In genomic region chr1:206694551-206695124, GRCh38 we compare ENCODE assay signal across 12 cellular contexts. TPM values are rescaled to one million over a fixed set of nuclear protein-coding genes. Genes with fewer than 3 reads are reported as not detected.
DNase-seq lines count a peak whose midpoint lies in the region; ATAC-seq and TF ChIP-seq lines count a peak whose summit lies in the region.
"Had no signal": no experiment of that assay in that cellular context is flagged by ENCODE, and none has a peak within 500 bp of the region (broad histone marks: within the 10 kb centered on the region; RNA-seq: fewer than 3 reads in every experiment).

No MANE protein-coding gene starts in this region.

- no peak overlapping the region for H3K9ac ChIP-seq in H9 (ENCODE audit: extremely low read depth, insufficient read length, low read length)

- no peak overlapping the region for H3K23ac ChIP-seq in H9 (ENCODE audit: insufficient read length, low read depth, low read length)

- H3K36me3 Mint-ChIP-seq in H9 (ENCODE audit: insufficient read depth in 1 of 3, low read depth in 3 of 3) (peaks cover 7 to 16% (median 14%) of the 10 kb centered on the region in 3 experiments; a peak in 6 of 7 replicates), WTC11 (no peaks in the 10 kb centered on the region), T-cell (peaks cover 45% of the 10 kb centered on the region)

- H4K5ac ChIP-seq in H9 (ENCODE audit: insufficient read length, low read depth, low read length), result no peak overlapping the region

- H4K91ac ChIP-seq in H9 (ENCODE audit: insufficient read length, low read depth, low read length), result no peak overlapping the region

- H3K56ac ChIP-seq in H9 (ENCODE audit: insufficient read length, low read depth, low read length), result no peak overlapping the region

- H3K9me3 Mint-ChIP-seq in H9, result no peaks in the 10 kb centered on the region
- H3K9me3 Mint-ChIP-seq in WTC11, result no peaks in the 10 kb centered on the region
- no peaks in the 10 kb centered on the region for H3K9me3 Mint-ChIP-seq in T-cell

- H3K4me1 Mint-ChIP-seq in H9, result peaks cover 64 to 69% of the 10 kb centered on the region in 2 experiments
- H3K4me1 Mint-ChIP-seq in WTC11, result peaks cover 71% of the 10 kb centered on the region
- H3K4me1 Mint-ChIP-seq in T-cell, result peaks cover 90 to 96% (median 91%) of the 10 kb centered on the region in 3 donors

- H3K4me1 ChIP-seq in H9 (ENCODE audit: insufficient read depth, low read length) (peaks cover 8% of the 10 kb centered on the region; the same call in 1 of the 2 replicates), gastrocnemius medialis (peaks cover 100% of the 10 kb centered on the region in 2 donors)

- no peaks in the 10 kb centered on the region for H4K20me1 ChIP-seq in H9 (ENCODE audit: control insufficient read depth, insufficient read depth, insufficient read length)

- no peaks in the 10 kb centered on the region for H3K23me2 ChIP-seq in H9 (ENCODE audit: insufficient read length, low read depth, low read length, poor library complexity, severe bottlenecking)

- H3K4me3 ChIP-seq in gastrocnemius medialis, result no peak overlapping the region

- H2BK12ac ChIP-seq in H9 (ENCODE audit: insufficient read length, low read depth, low read length), result no peak overlapping the region

- H2BK5ac ChIP-seq in H9 (ENCODE audit: insufficient read length, low read length), result no peak overlapping the region

- H2BK120ac ChIP-seq in H9 (ENCODE audit: low read depth, low read length, poor library complexity, severe bottlenecking), result no peak overlapping the region

- peaks cover 6% of the 10 kb centered on the region; the same call in 1 of the 2 replicates for H3K79me2 ChIP-seq in H9 (ENCODE audit: insufficient read depth, low read length)

- no peaks in the 10 kb centered on the region for H3K36me3 ChIP-seq in gastrocnemius medialis

- TF ChIP-seq POLR2A in gastrocnemius medialis (IDR thresholded peaks at IDR 0.05), result no peak

- CTCF ChIA-PET in WTC11 (lab: Charles Lee) (interaction anchor here (0.6 to 3.1 kb wide), 12 partner anchors 8 to 213 kb away, joined by 3 to 11 read pairs (median 4); partner anchors contain the start of genes DYRK3 and EIF2D), T-cell (lab: Charles Lee) (interaction anchor here in 1 of 2 donors (0.7 kb wide), 1 partner anchor 710 kb away, joined by 6 read pairs; no protein-coding TSS in a partner anchor)

- WGBS in H9 (ENCODE audit: extremely low coverage, insufficient read length, low lambda C conversion rate), result no CpG with 5 or more reads among the region's 8 CpGs

- intact Hi-C loops in gastrocnemius medialis (cut with DNase I; ENCODE audit: low total_unique reads), result loop anchor here (5.0 to 10.0 kb wide), 3 partner anchors 213 to 1120 kb away; no protein-coding TSS in a partner anchor

- no peak overlapping the region for H2AFZ ChIP-seq in H9 (ENCODE audit: low read length)

- H3K79me1 ChIP-seq in H9 (ENCODE audit: insufficient read depth, low read depth, low read length, poor library complexity, severe bottlenecking), result peaks cover 9% of the 10 kb centered on the region

- H3K27me3 Mint-ChIP-seq in H9 (ENCODE audit: low read depth), result peaks cover 2% of the 10 kb centered on the region; the same call in 1 of the 2 replicates
- H3K27me3 Mint-ChIP-seq in WTC11 (ENCODE audit: low read depth), result no peaks in the 10 kb centered on the region; the same call in 1 of the 2 replicates
- H3K27me3 Mint-ChIP-seq in T-cell, result no peaks in the 10 kb centered on the region

- H3K4ac ChIP-seq in H9 (ENCODE audit: low read depth, low read length), result no peak overlapping the region

- H3K27ac Mint-ChIP-seq in H9 (peak overlapping the region in 1 of 3 experiments; percentile 63; a peak in 2 of 7 replicates), WTC11 (no peak overlapping the region), T-cell (peak overlapping the region in 1 of 2 donors; percentile 36)

- POLR2A ChIA-PET in WTC11 (lab: Charles Lee) (interaction anchor here (1.0 to 2.0 kb wide), 2 partner anchors 11 to 22 kb away, joined by 5 to 8 read pairs; no protein-coding TSS in a partner anchor), T-cell (lab: Charles Lee) (interaction anchor here (0.6 to 0.7 kb wide), 2 partner anchors 137 to 223 kb away, joined by 3 to 4 read pairs; no protein-coding TSS in a partner anchor)

- no peak overlapping the region for H2BK15ac ChIP-seq in H9 (ENCODE audit: low read depth, low read length)

- H3K27ac ChIP-seq in H9 (ENCODE audit: insufficient read length, low read depth, low read length) (no peak overlapping the region), gastrocnemius medialis (peak overlapping the region; percentile 93 to 98 (median 96))

- no peaks in the 10 kb centered on the region for H3K9me3 ChIP-seq in H9 (ENCODE audit: control insufficient read depth, low read depth, low read length)
- H3K9me3 ChIP-seq in gastrocnemius medialis, result no peaks in the 10 kb centered on the region

- ATAC-seq in WTC11 (peak; percentile 92), gastrocnemius medialis (no peak), T-cell (replicated peaks in 1 of 4) (no peak)

- no peak overlapping the region for H3K18ac ChIP-seq in H9 (ENCODE audit: insufficient read length, low read depth, low read length)

- H2BK20ac ChIP-seq in H9 (ENCODE audit: low read depth, low read length, poor library complexity, severe bottlenecking), result no peak overlapping the region

- H3K27me3 ChIP-seq in H9 (ENCODE audit: insufficient read depth, low read length) (no peaks in the 10 kb centered on the region), gastrocnemius medialis (no peaks in the 10 kb centered on the region)

- no peak overlapping the region for H3T11ph ChIP-seq in H9 (ENCODE audit: low read length)

- H3K4me3 Mint-ChIP-seq in H9 (no peak overlapping the region), WTC11 (no peak overlapping the region), T-cell (no peak overlapping the region)

- no peak overlapping the region for H4K8ac ChIP-seq in H9 (replicated peaks; ENCODE audit: insufficient read length, low read depth, low read length)

- peak; percentile 70 for DNase-seq in H9
- peak; percentile 57 for DNase-seq in WTC11 (ENCODE audit: low spot score)
- peak; percentile 48 for DNase-seq in kidney glomerular epithelial cell (lab: John Stamatoyannopoulos, UW)
- no peak for DNase-seq in gastrocnemius medialis
- DNase-seq in SKM-1 (lab: John Stamatoyannopoulos, UW; ENCODE audit: unreplicated experiment), result no peak
- no peak for DNase-seq in T-cell
- DNase-seq in RKO (ENCODE audit: low spot score), result no peak
- DNase-seq: activated naive CD4-positive, alpha-beta T cell treated with Interleukin-2 at 50 U/mL for 16 hours; cerebellar nuclear complex; NCI-H1092 treated with DMSO at 0.1 percent for 48 hours; NCI-H510A; small intestine had no signal

- TF ChIP-seq CTCF in H9 (conservative IDR thresholded peaks at IDR 0.05) (no peak), WTC11 (IDR thresholded peaks at IDR 0.05) (no peak), gastrocnemius medialis (IDR thresholded peaks at IDR 0.05 in 4 of 5, conservative IDR thresholded peaks at IDR 0.05 in 1 of 5) (no peak)

- no peak overlapping the region for H3K4me2 ChIP-seq in H9 (ENCODE audit: insufficient read depth, insufficient read length, low read length)

- in situ Hi-C loops in gastrocnemius medialis (cut with MboI; ENCODE audit: low sequenced_read_pairs in 4 of 4), result loop anchor here in 1 of 4 donors (25.0 kb wide), 1 partner anchor 1118 kb away; no protein-coding TSS in a partner anchor

- no peak overlapping the region for H3K14ac ChIP-seq in H9 (ENCODE audit: insufficient read depth, low read length)

- H2AK5ac ChIP-seq in H9 (ENCODE audit: insufficient read length, low read length), result no peak overlapping the region

TF ChIP-seq in WTC11, 78 proteins besides CTCF, POLR2A, EP300 and RAD21 (continues in another document):
- TF ChIP-seq NFATC4 (CRISPR knock-in tag; IDR thresholded peaks at IDR 0.05), result no peak
- no peak for TF ChIP-seq JAZF1 (CRISPR knock-in tag; IDR thresholded peaks at IDR 0.05)
- TF ChIP-seq ZNF281 (CRISPR knock-in tag; IDR thresholded peaks at IDR 0.05), result no peak
- TF ChIP-seq SOX15 (CRISPR knock-in tag; IDR thresholded peaks at IDR 0.05), result no peak
- TF ChIP-seq CREB1 (CRISPR knock-in tag; IDR thresholded peaks at IDR 0.05), result no peak

RNA-seq across cellular contexts. Expression of gene MAPKAPK2, which starts 9.9 kb away (rescaled TPM):
- 48.0 and 50.1 TPM in 2 replicates for total RNA-seq in H9 (2021)
- total RNA-seq in WTC11 (2021), result 46.4 to 54.9 TPM (median 48.9 TPM) in 3 replicates
- 100 to 1,000 TPM; 115 to 207 (median 140) TPM for total RNA-seq in gastrocnemius medialis
- total RNA-seq in T-cell, result 100 to 1,000 TPM in 1 of 5 donors, 10 to 100 TPM in 4; 64.3 to 117 (median 78.4) TPM

RNA-seq across cellular contexts. Expression of gene DYRK3, which starts 59.3 kb away (rescaled TPM):
- total RNA-seq in H9 (2021), result 4.0 and 4.7 TPM in 2 replicates
- total RNA-seq in WTC11 (2021), result 6.7 to 7.8 TPM (median 6.7 TPM) in 3 replicates
- total RNA-seq in gastrocnemius medialis, result 1 to 10 TPM in 2 of 4 donors, under 1 TPM in 2; 0.85 to 1.8 (median 1.0) TPM
- 1 to 10 TPM in 4 of 5 donors, under 1 TPM in 1; 0.73 to 2.0 (median 1.6) TPM for total RNA-seq in T-cell

Comparison
In these comparisons a context has a peak if more than half of its experiments do, and no peak if none do; other contexts are left out.
1. DNase-seq: peak in H9 (single experiment), WTC11 (single experiment) and kidney glomerular epithelial cell (single experiment); none in gastrocnemius medialis (0 of 2), SKM-1 (single experiment), T-cell (0 of 34) and RKO (single experiment).